Comparison of ENCODE assay signal across 8 cellular contexts in the genomic region with DNA sequence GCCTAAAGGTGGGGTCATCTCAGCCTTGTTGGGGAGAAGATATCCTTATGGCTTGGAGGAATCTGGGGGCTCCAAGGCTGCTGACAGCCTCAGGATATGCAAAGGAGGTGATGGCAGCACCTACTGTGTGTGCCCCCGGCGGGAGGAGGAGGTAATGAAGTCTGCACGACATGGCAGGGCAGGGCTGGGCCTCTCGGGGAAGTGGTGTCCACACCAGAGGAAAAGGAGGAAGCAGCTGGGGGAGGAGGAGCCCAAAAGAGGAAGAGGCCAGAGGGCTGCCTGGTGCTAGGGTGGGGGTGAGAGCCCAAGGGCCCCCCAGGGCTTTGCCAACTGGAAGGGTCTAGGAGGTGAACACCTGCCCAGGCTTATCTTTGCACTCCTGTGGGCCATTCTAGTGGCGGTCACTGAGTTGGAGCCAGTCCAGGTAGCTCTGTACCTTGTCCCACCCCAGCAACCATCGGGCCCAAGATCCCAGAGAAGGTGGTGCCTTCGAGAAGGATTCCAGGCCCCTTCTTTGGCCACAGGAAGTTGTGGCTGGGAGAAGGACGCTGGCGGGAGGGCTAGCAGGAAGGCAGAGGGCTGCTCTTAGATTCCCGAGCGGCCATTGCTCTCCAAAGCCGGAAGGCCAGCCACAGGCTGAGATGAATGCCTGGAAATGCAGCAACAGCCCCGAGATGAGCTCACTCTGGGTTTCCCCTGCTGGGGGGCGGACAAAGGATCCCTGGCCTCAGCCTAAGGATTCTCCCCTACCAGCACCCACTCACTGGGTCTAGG. TPM values are rescaled to one million over a fixed set of nuclear protein-coding genes. Genes with fewer than 3 reads are reported as not detected.
DNase-seq lines count a peak whose midpoint lies in the region; ATAC-seq, FAIRE-seq and TF ChIP-seq lines count a peak whose summit lies in the region.

No MANE protein-coding gene starts in this region.

- 67 to 70% methylated on average over 8 to 13 of the region's 14 CpGs for WGBS in mesodermal cell (ENCODE audit: insufficient coverage in 2 of 2), 2 experiments
- 18 to 25% methylated on average over 10 to 14 of the region's 14 CpGs for WGBS in upper lobe of left lung, 2 donors

- peaks cover 74% of the 10 kb centered on the region for H3K4me1 ChIP-seq in mesodermal cell (ENCODE audit: control insufficient read depth, insufficient read depth, low read length, poor library complexity, severe bottlenecking)
- peaks cover 98 to 100% (median 98%) of the 10 kb centered on the region in 4 donors for H3K4me1 ChIP-seq in upper lobe of left lung

- peak; percentile 47 for FAIRE-seq in GM12891 (lab: Jason Lieb, UNC)

- peak; percentile 60 to 71 for ATAC-seq in upper lobe of left lung (ENCODE audit: low FRiP score in 2 of 2)
- no peak for ATAC-seq in GM18502 (IDR thresholded peaks at IDR 0.05; ENCODE audit: poor library complexity, unreplicated experiment)
- no peak for ATAC-seq in GM19397 (IDR thresholded peaks at IDR 0.05; ENCODE audit: unreplicated experiment)

- TF ChIP-seq EP300 in upper lobe of left lung (IDR thresholded peaks at IDR 0.05): peak in 2 of 4 donors; percentile 60 to 68

- no peak overlapping the region for H3K4me3 ChIP-seq in mesodermal cell (ENCODE audit: extremely low read depth, insufficient read depth, low read length, poor library complexity, severe bottlenecking)
- peak overlapping the region in 2 of 4 donors; percentile 10 to 20 for H3K4me3 ChIP-seq in upper lobe of left lung

- H3K27ac ChIP-seq in mesodermal cell (ENCODE audit: low read depth, low read length, severe bottlenecking): peak overlapping the region; percentile 67
- H3K27ac ChIP-seq in upper lobe of left lung: peak overlapping the region; percentile 94 to 98 (median 95)

- H3K9me3 ChIP-seq in mesodermal cell (ENCODE audit: control insufficient read depth, low read length) (no peaks in the 10 kb centered on the region), upper lobe of left lung (no peaks in the 10 kb centered on the region)

- H3K27me3 ChIP-seq in upper lobe of left lung: no peaks in the 10 kb centered on the region

- peak in 3 of 6 experiments; percentile 27 to 61 (median 44) for TF ChIP-seq CTCF in upper lobe of left lung (IDR thresholded peaks at IDR 0.05)

- H3K36me3 ChIP-seq in mesodermal cell (ENCODE audit: control insufficient read depth, insufficient read depth, low read length): peaks cover 68% of the 10 kb centered on the region
- peaks cover 0 to 31% (median 9%) of the 10 kb centered on the region in 4 donors for H3K36me3 ChIP-seq in upper lobe of left lung

- no peak for TF ChIP-seq POLR2A in GM12891 (IDR thresholded peaks at IDR 0.05; ENCODE audit: low read depth, low read length)
- peak in 1 of 4 donors; percentile 26 for TF ChIP-seq POLR2A in upper lobe of left lung (IDR thresholded peaks at IDR 0.05)

- DNase-seq in GM12891 (ENCODE audit: insufficient read length, low spot score) (no peak), T-helper 2 cell (peak in 3 of 5 experiments; percentile 22 to 48 (median 27)), ecto neural progenitor cell (ENCODE audit: low spot score) (peak; percentile 52), upper lobe of left lung (peak in 1 of 2 donors; percentile 89), NCI-H187 treated with DMSO at 0.1 percent for 48 hours (lab: John Stamatoyannopoulos, UW) (no peak)

TF ChIP-seq in GM12891, 5 proteins besides CTCF, POLR2A, EP300 and RAD21:
- TF ChIP-seq POLR2AphosphoS5 (IDR thresholded peaks at IDR 0.05; ENCODE audit: low read depth, low read length): peak; percentile 25; the same call in 1 of the 2 replicates
- peak; percentile 87 for TF ChIP-seq SPI1 (IDR thresholded peaks at IDR 0.05; ENCODE audit: low read depth, low read length)
- no peak for TF ChIP-seq TAF1 (IDR thresholded peaks at IDR 0.05; ENCODE audit: low read depth, low read length)

RNA-seq across cellular contexts. Expression of gene GNAI2, which starts 7.0 kb away (rescaled TPM):
- 177 TPM for polyA plus RNA-seq in GM12891 (2012; ENCODE audit: low read depth, missing spikeins)
- 395 TPM for polyA plus RNA-seq in mesodermal cell (2013, experiment 1 of 2)
- polyA plus RNA-seq in mesodermal cell (2013, experiment 2 of 2): 323 TPM
- 100 to 1,000 TPM; 191 to 440 (median 295) TPM for total RNA-seq in upper lobe of left lung

RNA-seq across cellular contexts. Expression of gene SEMA3B, which starts 26.0 kb away (rescaled TPM):
- 0.35 TPM for polyA plus RNA-seq in GM12891 (2012; ENCODE audit: low read depth, missing spikeins)
- 6.8 TPM for polyA plus RNA-seq in mesodermal cell (2013, experiment 1 of 2)
- 6.1 TPM for polyA plus RNA-seq in mesodermal cell (2013, experiment 2 of 2)
- total RNA-seq in upper lobe of left lung: 100 to 1,000 TPM in 5 of 6 donors, 10 to 100 TPM in 1; 98.3 to 242 (median 122) TPM

RNA-seq across cellular contexts. Expression of gene LSMEM2, which starts 35.9 kb away (rescaled TPM):
- not detected for polyA plus RNA-seq in GM12891 (2012; ENCODE audit: low read depth, missing spikeins)
- polyA plus RNA-seq in mesodermal cell (2013, experiment 1 of 2): not detected
- polyA plus RNA-seq in mesodermal cell (2013, experiment 2 of 2): not detected
- under 1 TPM in 2 of 6 donors, not detected in 4; 0.14 to 0.59 TPM for total RNA-seq in upper lobe of left lung

RNA-seq across cellular contexts. Expression of gene SLC38A3, which starts 37.9 kb away (rescaled TPM):
- not detected for polyA plus RNA-seq in GM12891 (2012; ENCODE audit: low read depth, missing spikeins)
- polyA plus RNA-seq in mesodermal cell (2013, experiment 1 of 2): 2.5 TPM
- 1.4 TPM for polyA plus RNA-seq in mesodermal cell (2013, experiment 2 of 2)
- total RNA-seq in upper lobe of left lung: under 1 TPM in 2 of 6 donors, not detected in 4; 0.15 to 0.17 TPM

RNA-seq across cellular contexts. Expression of gene IFRD2, which starts 49.3 kb away (rescaled TPM):
- 42.6 TPM for polyA plus RNA-seq in GM12891 (2012; ENCODE audit: low read depth, missing spikeins)
- polyA plus RNA-seq in mesodermal cell (2013, experiment 1 of 2): 42.2 TPM
- polyA plus RNA-seq in mesodermal cell (2013, experiment 2 of 2): 33.5 TPM
- 100 to 1,000 TPM in 2 of 6 donors, 10 to 100 TPM in 4; 45.4 to 126 (median 77.5) TPM for total RNA-seq in upper lobe of left lung

Comparison
In these comparisons a context has a peak if more than half of its experiments do, and no peak if none do; other contexts are left out.
1. DNase-seq: peak in T-helper 2 cell (3 of 5) and ecto neural progenitor cell (single experiment); none in GM12891 (single experiment) and NCI-H187 treated with DMSO at 0.1 percent for 48 hours (single experiment).
2. ATAC-seq: peak in upper lobe of left lung (2 of 2); none in GM18502 (single experiment) and GM19397 (single experiment).